ENCODE assay signal across 1 cellular context in the genomic region with DNA sequence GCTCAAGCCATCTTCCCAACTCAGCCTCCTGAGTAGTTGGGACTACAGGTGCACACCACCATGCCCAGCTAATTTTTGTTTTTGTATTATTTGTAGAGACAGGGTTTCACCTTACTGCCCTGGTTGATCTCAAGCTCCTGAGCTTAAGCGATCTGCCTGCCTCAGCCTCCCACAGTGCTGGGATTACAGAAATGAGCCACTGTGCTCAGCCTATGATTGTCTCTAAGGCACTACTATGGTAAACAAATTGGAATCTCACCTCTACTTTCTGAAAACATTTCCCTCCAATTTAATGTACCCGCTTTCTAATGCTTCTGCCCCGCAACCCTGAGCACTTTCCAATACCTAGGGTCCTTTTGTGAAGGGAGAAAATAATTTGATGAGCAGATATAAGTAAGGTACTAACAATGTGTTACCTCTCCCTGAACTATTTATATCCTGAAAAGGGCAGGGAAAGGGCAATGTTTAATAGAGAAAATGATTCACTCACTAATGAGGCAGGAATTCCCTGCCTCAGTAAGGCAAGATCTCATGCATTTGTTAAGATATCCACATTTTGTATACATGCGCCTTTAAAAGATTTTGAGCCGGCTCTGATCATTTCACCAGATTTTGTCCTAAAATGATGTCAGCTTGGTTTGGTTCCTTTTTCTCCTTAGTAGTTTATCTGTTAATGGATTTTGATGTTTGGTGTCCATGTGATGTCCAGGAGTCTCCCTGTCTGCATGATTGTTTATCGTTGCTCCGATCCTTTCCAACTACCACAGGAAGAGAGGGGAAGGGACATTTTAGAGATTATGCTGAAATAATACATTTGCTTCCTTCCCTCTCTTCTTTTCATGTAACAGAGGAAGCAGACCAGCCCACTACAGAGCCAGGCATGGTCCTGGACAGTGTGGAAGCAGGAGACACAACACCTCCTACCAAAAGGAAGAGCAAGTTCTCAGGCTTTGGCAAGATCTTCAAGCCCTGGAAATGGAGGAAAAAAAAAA.
TF ChIP-seq lines count a peak whose summit lies in the region.

No MANE protein-coding gene starts in this region.

TF ChIP-seq in IMR-90, 13 proteins besides CTCF, POLR2A, EP300 and RAD21:
- TF ChIP-seq RFX5 (IDR thresholded peaks at IDR 0.05; ENCODE audit: low read depth, low read length) = no peak
- TF ChIP-seq CEBPB (IDR thresholded peaks at IDR 0.05; ENCODE audit: low read depth, low read length) = no peak
- no peak for TF ChIP-seq MXI1 (IDR thresholded peaks at IDR 0.05; ENCODE audit: borderline replicate concordance, low read depth, low read length)
- TF ChIP-seq FOS (IDR thresholded peaks at IDR 0.05; ENCODE audit: low read depth, low read length) = no peak
- TF ChIP-seq RCOR1 (IDR thresholded peaks at IDR 0.05; ENCODE audit: insufficient replicate concordance, low read length) = no peak
- no peak for TF ChIP-seq SMC3 (IDR thresholded peaks at IDR 0.05; ENCODE audit: low read depth, low read length)
- TF ChIP-seq BHLHE40 (IDR thresholded peaks at IDR 0.05; ENCODE audit: low read depth, low read length) = no peak
- TF ChIP-seq NFE2L2 (IDR thresholded peaks at IDR 0.05; ENCODE audit: low read depth, low read length) = no peak
- no peak for TF ChIP-seq MAFK (IDR thresholded peaks at IDR 0.05; ENCODE audit: low read depth, low read length)
- no peak for TF ChIP-seq CHD1 (IDR thresholded peaks at IDR 0.05; ENCODE audit: low read depth, low read length)
- no peak for TF ChIP-seq USF2 (IDR thresholded peaks at IDR 0.05; ENCODE audit: low read depth, low read length)
- TF ChIP-seq, protein P1, sequence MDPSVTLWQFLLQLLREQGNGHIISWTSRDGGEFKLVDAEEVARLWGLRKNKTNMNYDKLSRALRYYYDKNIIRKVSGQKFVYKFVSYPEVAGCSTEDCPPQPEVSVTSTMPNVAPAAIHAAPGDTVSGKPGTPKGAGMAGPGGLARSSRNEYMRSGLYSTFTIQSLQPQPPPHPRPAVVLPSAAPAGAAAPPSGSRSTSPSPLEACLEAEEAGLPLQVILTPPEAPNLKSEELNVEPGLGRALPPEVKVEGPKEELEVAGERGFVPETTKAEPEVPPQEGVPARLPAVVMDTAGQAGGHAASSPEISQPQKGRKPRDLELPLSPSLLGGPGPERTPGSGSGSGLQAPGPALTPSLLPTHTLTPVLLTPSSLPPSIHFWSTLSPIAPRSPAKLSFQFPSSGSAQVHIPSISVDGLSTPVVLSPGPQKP (IDR thresholded peaks at IDR 0.05; ENCODE audit: borderline replicate concordance, low read depth, low read length) = no peak
- no peak for TF ChIP-seq MAZ (IDR thresholded peaks at IDR 0.05; ENCODE audit: borderline replicate concordance, low read depth, low read length)
